Comparison of ENCODE assay signal across 8 cellular contexts in genomic region chr16:85564277-85565051, GRCh38. TPM values are rescaled to one million over a fixed set of nuclear protein-coding genes. Genes with fewer than 3 reads are reported as not detected.
DNase-seq lines count a peak whose midpoint lies in the region; ATAC-seq, FAIRE-seq and TF ChIP-seq lines count a peak whose summit lies in the region.

No MANE protein-coding gene starts in this region.

- H3K9me3 Mint-ChIP-seq in type B pancreatic cell: no peaks in the 10 kb centered on the region

- no peak for FAIRE-seq in GM19239 (lab: Jason Lieb, UNC)

- H3K4me3 ChIP-seq in liver (ENCODE audit: low read depth in 1 of 3, low read length in 3 of 3): peak overlapping the region in 2 of 3 donors; percentile 6 to 7

- H3K36me3 ChIP-seq in liver (ENCODE audit: control insufficient read depth in 4 of 4, insufficient read depth in 3 of 4, low read depth in 1 of 4, low read length in 3 of 4): no peaks in the 10 kb centered on the region

- WGBS in liver: 65% methylated on average over 16 of the region's 16 CpGs

- TF ChIP-seq CTCF in liver (IDR thresholded peaks at IDR 0.05; ENCODE audit: low read depth, low read length, missing input control) (peak; percentile 76), type B pancreatic cell (conservative IDR thresholded peaks at IDR 0.05) (peak; percentile 70)

- peak; percentile 75 for DNase-seq in activated effector memory CD4-positive, alpha-beta T cell treated with anti-CD3 and anti-CD28 coated beads, Interleukin-2, amount 50 U/mL, for 16 hours
- DNase-seq in activated effector memory CD4-positive, alpha-beta T cell treated with Interleukin-2 at 50 U/mL for 16 hours: no peak
- DNase-seq in activated T-cell treated with anti-CD3 and anti-CD28 coated beads, Interleukin-2, amount 50 U/mL, for 1 hour: peak; percentile 51
- no peak for DNase-seq in type B pancreatic cell (ENCODE audit: extremely low spot score, unreplicated experiment)
- DNase-seq in GM19239 (ENCODE audit: insufficient read length, low spot score): no peak
- no peak for DNase-seq in NCI-H1417 treated with DMSO at 0.1 percent for 48 hours (lab: John Stamatoyannopoulos, UW)

- H3K27me3 ChIP-seq in liver (ENCODE audit: control insufficient read depth in 4 of 4, insufficient read depth in 4 of 4, low read length in 3 of 4): no peaks in the 10 kb centered on the region

- ATAC-seq in HG02759 (IDR thresholded peaks at IDR 0.05; ENCODE audit: unreplicated experiment): no peak

- H3K4me1 Mint-ChIP-seq in type B pancreatic cell (ENCODE audit: unreplicated experiment): peaks cover 63% of the 10 kb centered on the region

- no peaks in the 10 kb centered on the region for H3K9me3 ChIP-seq in liver (ENCODE audit: control insufficient read depth in 4 of 4, low read length in 3 of 4)

- peak overlapping the region; percentile 44 to 56 for H3K9ac ChIP-seq in liver (ENCODE audit: low read depth in 1 of 2, low read length in 2 of 2)

- no peaks in the 10 kb centered on the region for H3K27me3 Mint-ChIP-seq in type B pancreatic cell

- peak overlapping the region; percentile 65 for H3K4me3 Mint-ChIP-seq in type B pancreatic cell

- peaks cover 16 to 92% (median 71%) of the 10 kb centered on the region in 4 donors for H3K4me1 ChIP-seq in liver (ENCODE audit: control insufficient read depth in 4 of 4, insufficient read depth in 4 of 4, low read length in 3 of 4)

- H3K27ac ChIP-seq in liver (ENCODE audit: low read depth in 1 of 2, low read length in 2 of 2): peak overlapping the region; percentile 84 to 93

- peak; percentile 55 to 71 for TF ChIP-seq RAD21 in liver (IDR thresholded peaks at IDR 0.05)

- H3K36me3 Mint-ChIP-seq in type B pancreatic cell: no peaks in the 10 kb centered on the region

- peak overlapping the region; percentile 65 for H3K27ac Mint-ChIP-seq in type B pancreatic cell

TF ChIP-seq in liver, 16 proteins besides CTCF, POLR2A, EP300 and RAD21:
- TF ChIP-seq RXRA (IDR thresholded peaks at IDR 0.05) (no peak), ZBTB33 (IDR thresholded peaks at IDR 0.05) (no peak), EGR1 (IDR thresholded peaks at IDR 0.05; ENCODE audit: low read depth in 2 of 2) (no peak), HNF4A (conservative IDR thresholded peaks at IDR 0.05) (no peak), YY1 (IDR thresholded peaks at IDR 0.05) (no peak), GABPA (IDR thresholded peaks at IDR 0.05 in 1 of 2, conservative IDR thresholded peaks at IDR 0.05 in 1 of 2) (no peak)

RNA-seq across cellular contexts. Expression of gene GSE1, which starts 48.7 kb away (rescaled TPM):
- total RNA-seq in liver (10 to 100 TPM; 35.9 to 37.7 TPM), type B pancreatic cell (ENCODE audit: low replicate concordance) (101 and 112 TPM in 2 replicates)
- polyA plus RNA-seq in liver: 10 to 100 TPM in 1 of 2 donors, 1 to 10 TPM in 1; 9.9 to 14.4 TPM

Comparison
In these comparisons a context has a peak if more than half of its experiments do, and no peak if none do; other contexts are left out.
1. DNase-seq: peak in activated effector memory CD4-positive, alpha-beta T cell treated with anti-CD3 and anti-CD28 coated beads, Interleukin-2, amount 50 U/mL, for 16 hours (single experiment) and activated T-cell treated with anti-CD3 and anti-CD28 coated beads, Interleukin-2, amount 50 U/mL, for 1 hour (single experiment); none in activated effector memory CD4-positive, alpha-beta T cell treated with Interleukin-2 at 50 U/mL for 16 hours (single experiment), type B pancreatic cell (single experiment), GM19239 (single experiment) and NCI-H1417 treated with DMSO at 0.1 percent for 48 hours (single experiment).